Comparison of ENCODE assay signal across 8 cellular contexts in genomic region chr7:26291699-26292538, GRCh38. TPM values are rescaled to one million over a fixed set of nuclear protein-coding genes. Genes with fewer than 3 reads are reported as not detected.
DNase-seq lines count a peak whose midpoint lies in the region; ATAC-seq and TF ChIP-seq lines count a peak whose summit lies in the region.

TSS of gene SNX10 (plus strand) at chr7:26291862. CDS start at chr7:26346443, 54,581 bp downstream.

- H4K20me1 ChIP-seq in OCI-LY1 (ENCODE audit: insufficient read depth, low read length), result no peaks in the 10 kb centered on the region

- peaks cover 0 to 1% (median 0%) of the 10 kb centered on the region in 5 donors for H3K9me3 Mint-ChIP-seq in CD8-positive, alpha-beta memory T cell

- peak within 1 kb of the TSS; percentile 89 for H3K4me3 ChIP-seq in CD8-positive, alpha-beta memory T cell (ENCODE audit: low read length)
- peak within 1 kb of the TSS; percentile 95 for H3K4me3 ChIP-seq in OCI-LY1 (ENCODE audit: low read depth, low read length, poor library complexity, severe bottlenecking)
- peak within 1 kb of the TSS; percentile 20 to 56 for H3K4me3 ChIP-seq in gastroesophageal sphincter
- H3K4me3 ChIP-seq in thoracic aorta, result peak within 1 kb of the TSS; percentile 77

- TF ChIP-seq EP300 in gastroesophageal sphincter (IDR thresholded peaks at IDR 0.05), result no peak

- peak within 1 kb of the TSS; percentile 46 for H3K27ac ChIP-seq in CD8-positive, alpha-beta memory T cell (ENCODE audit: low read depth, low read length)
- H3K27ac ChIP-seq in OCI-LY1 (ENCODE audit: low read depth, low read length, poor library complexity, severe bottlenecking), result peak within 1 kb of the TSS; percentile 97
- H3K27ac ChIP-seq in gastroesophageal sphincter, result peak within 1 kb of the TSS in 1 of 4 donors; percentile 60
- no peak within 1 kb of the TSS for H3K27ac ChIP-seq in thoracic aorta

- H3K4me2 ChIP-seq in OCI-LY1 (ENCODE audit: low read length), result peak within 1 kb of the TSS; percentile 93

- POLR2A ChIA-PET in CD8-positive, alpha-beta memory T cell (lab: Charles Lee), result interaction anchor here (0.5 to 1.5 kb wide), 3 partner anchors 24 to 91 kb away, joined by 3 to 7 read pairs (median 4); partner anchors contain the start of genes CBX3 and HNRNPA2B1

- DNase-seq in CD8-positive, alpha-beta memory T cell, result peak; percentile 59 to 79 (median 74)
- DNase-seq in HPDE6-E6E7 (ENCODE audit: extremely low spot score) (peak; percentile 21), activated T-helper 1 cell treated with Interleukin-2 at 50 U/mL for 16 hours (ENCODE audit: low read depth) (peak; percentile 60), omental fat pad (ENCODE audit: low spot score) (no peak), thoracic aorta (ENCODE audit: low spot score) (no peak)

- H3K9ac ChIP-seq in OCI-LY1 (ENCODE audit: low read length), result peak within 1 kb of the TSS; percentile 91

- H3K27me3 ChIP-seq in CD8-positive, alpha-beta memory T cell (ENCODE audit: insufficient read depth, low read length, poor library complexity, severe bottlenecking), result no peaks in the 10 kb centered on the region
- H3K27me3 ChIP-seq in OCI-LY1 (ENCODE audit: insufficient read depth, low read length) (no peaks in the 10 kb centered on the region), gastroesophageal sphincter (peaks cover 51% of the 10 kb centered on the region), thoracic aorta (replicated peaks; ENCODE audit: insufficient read depth) (no peaks in the 10 kb centered on the region)

- H3K4me3 Mint-ChIP-seq in CD8-positive, alpha-beta memory T cell, result peak within 1 kb of the TSS; percentile 86 to 95 (median 88)

- H3K4me1 Mint-ChIP-seq in CD8-positive, alpha-beta memory T cell, result peaks cover 39 to 48% (median 46%) of the 10 kb centered on the region in 3 donors

- no peaks in the 10 kb centered on the region for H3K9me3 ChIP-seq in CD8-positive, alpha-beta memory T cell (ENCODE audit: low read length)
- H3K9me3 ChIP-seq in OCI-LY1 (ENCODE audit: low read length), result no peaks in the 10 kb centered on the region
- H3K9me3 ChIP-seq in gastroesophageal sphincter, result no peaks in the 10 kb centered on the region
- H3K9me3 ChIP-seq in thoracic aorta, result no peaks in the 10 kb centered on the region

- H3K27ac Mint-ChIP-seq in CD8-positive, alpha-beta memory T cell, result peak within 1 kb of the TSS; percentile 82 to 92 (median 90)

- ATAC-seq in GM19455 (IDR thresholded peaks at IDR 0.05; ENCODE audit: unreplicated experiment) (peak; percentile 79), gastroesophageal sphincter (peak; percentile 48), omental fat pad (ENCODE audit: low FRiP score) (peak; percentile 84), thoracic aorta (ENCODE audit: insufficient number of reproducible peaks, low FRiP score, low read depth) (no peak)

- H3K36me3 Mint-ChIP-seq in CD8-positive, alpha-beta memory T cell, result peaks cover 0 to 2% (median 2%) of the 10 kb centered on the region in 3 donors

- peak within 1 kb of the TSS; percentile 59 for H2AFZ ChIP-seq in OCI-LY1 (ENCODE audit: low read length)

- TF ChIP-seq CTCF in OCI-LY1 (IDR thresholded peaks at IDR 0.05; ENCODE audit: low read length) (peak; percentile 85), gastroesophageal sphincter (IDR thresholded peaks at IDR 0.05) (peak in 1 of 4 experiments; percentile 29), omental fat pad (IDR thresholded peaks at IDR 0.05) (no peak), thoracic aorta (IDR thresholded peaks at IDR 0.05) (no peak)

- CTCF ChIA-PET in CD8-positive, alpha-beta memory T cell (lab: Charles Lee), result interaction anchor here (0.6 to 2.1 kb wide), 11 partner anchors 10 to 398 kb away, joined by 3 to 8 read pairs (median 4); no protein-coding TSS in a partner anchor

- H3K27me3 Mint-ChIP-seq in CD8-positive, alpha-beta memory T cell, result no peaks in the 10 kb centered on the region

- no peaks in the 10 kb centered on the region for H3K9me2 ChIP-seq in OCI-LY1 (ENCODE audit: low read depth, low read length)

- TF ChIP-seq POLR2A in gastroesophageal sphincter (IDR thresholded peaks at IDR 0.05), result peak in 1 of 2 donors; percentile 7

- peaks cover 41% of the 10 kb centered on the region for H3K79me2 ChIP-seq in OCI-LY1 (ENCODE audit: insufficient read depth, low read length)

- 5 to 27% methylated on average over 5 to 14 of the region's 74 CpGs for WGBS in gastroesophageal sphincter (ENCODE audit: low coverage in 1 of 2), 2 donors

- H3K4me1 ChIP-seq in CD8-positive, alpha-beta memory T cell (ENCODE audit: insufficient read depth, low read length), result peaks cover 41% of the 10 kb centered on the region
- peaks cover 36% of the 10 kb centered on the region for H3K4me1 ChIP-seq in OCI-LY1 (ENCODE audit: insufficient read depth, low read length, severe bottlenecking)
- peaks cover 0 to 14% (median 0%) of the 10 kb centered on the region in 3 donors for H3K4me1 ChIP-seq in gastroesophageal sphincter
- no peaks in the 10 kb centered on the region for H3K4me1 ChIP-seq in thoracic aorta (ENCODE audit: control insufficient read depth in 1 of 2, low read depth in 2 of 2)

- H3F3A ChIP-seq in OCI-LY1 (ENCODE audit: insufficient read depth, low read length), result peaks cover 14% of the 10 kb centered on the region; the same call in 1 of the 2 replicates

- no peaks in the 10 kb centered on the region for H3K36me3 ChIP-seq in CD8-positive, alpha-beta memory T cell (ENCODE audit: insufficient read depth, low read length)
- H3K36me3 ChIP-seq in OCI-LY1 (ENCODE audit: insufficient read depth, low read length) (peaks cover 25% of the 10 kb centered on the region), gastroesophageal sphincter (no peaks in the 10 kb centered on the region), thoracic aorta (no peaks in the 10 kb centered on the region)

RNA-seq across cellular contexts. Expression of gene SNX10, which starts in this region (rescaled TPM):
- 10 to 100 TPM; 40.5 to 45.0 TPM for total RNA-seq in CD8-positive, alpha-beta memory T cell
- polyA plus RNA-seq in CD8-positive, alpha-beta memory T cell, result 30.9 TPM
- total RNA-seq in gastroesophageal sphincter, result 1 to 10 TPM; 1.9 to 6.9 (median 4.0) TPM
- total RNA-seq in omental fat pad, result 10 to 100 TPM in 3 of 4 donors, 1 to 10 TPM in 1; 7.7 to 65.6 (median 21.5) TPM
- 1 to 10 TPM; 2.3 to 5.6 TPM for total RNA-seq in thoracic aorta

Comparison
In these comparisons a context has a peak if more than half of its experiments do, and no peak if none do; other contexts are left out.
1. DNase-seq: peak in CD8-positive, alpha-beta memory T cell (5 of 5), HPDE6-E6E7 (single experiment) and activated T-helper 1 cell treated with Interleukin-2 at 50 U/mL for 16 hours (single experiment); none in omental fat pad (single experiment) and thoracic aorta (single experiment).
2. H3K27ac ChIP-seq: peak in CD8-positive, alpha-beta memory T cell (single experiment) and OCI-LY1 (single experiment); none in thoracic aorta (0 of 2).
3. H3K4me3 ChIP-seq: peak in every context shown above with its lines; median percentile 95 in OCI-LY1; 89 in CD8-positive, alpha-beta memory T cell; 77 in thoracic aorta; 38 in gastroesophageal sphincter.